ENCODE assay signal across 16 cellular contexts in genomic region chr3:141825216-141826011, GRCh38. TPM values are rescaled to one million over a fixed set of nuclear protein-coding genes. Genes with fewer than 3 reads are reported as not detected.
DNase-seq lines count a peak whose midpoint lies in the region; ATAC-seq and TF ChIP-seq lines count a peak whose summit lies in the region.
"Had no signal": no experiment of that assay in that cellular context is flagged by ENCODE, and none has a peak within 500 bp of the region (broad histone marks: within the 10 kb centered on the region; RNA-seq: fewer than 3 reads in every experiment).

No MANE protein-coding gene starts in this region.

- H3K9me3 ChIP-seq in breast epithelium, result no peaks in the 10 kb centered on the region

- no peak for TF ChIP-seq CTCF in MCF 10A (IDR thresholded peaks at IDR 0.05; ENCODE audit: unreplicated experiment)
- no peak for TF ChIP-seq CTCF in breast epithelium (IDR thresholded peaks at IDR 0.05)

- no peak overlapping the region for H3K27ac ChIP-seq in breast epithelium
- H3K27ac ChIP-seq: BLaER1, KMS-11, PC-9 had no signal

- DNase-seq in MCF 10A (ENCODE audit: unreplicated experiment) (peak; percentile 62), breast epithelium (ENCODE audit: low spot score in 2 of 2) (no peak), Daoy (ENCODE audit: low read depth) (peak; percentile 14), RPMI7951 (ENCODE audit: low read depth) (peak; percentile 58), myocyte (ENCODE audit: low read depth) (peak; percentile 63), Ammon's horn (ENCODE audit: low spot score) (no peak)
- DNase-seq: CD4-positive, alpha-beta memory T cell; NCI-H1694 treated with DMSO at 0.1 percent for 48 hours; NCI-H2107; NCI-H345; NCI-H524 treated with DMSO at 0.1 percent for 48 hours; PC-9 had no signal

- peaks cover 17% of the 10 kb centered on the region for H3K4me1 Mint-ChIP-seq in MCF 10A (ENCODE audit: insufficient read depth, unreplicated experiment)
- H3K4me1 Mint-ChIP-seq: CD4-positive, alpha-beta memory T cell had no signal

- CTCF ChIA-PET in MCF 10A (lab: Yijun Ruan, JAX), result interaction anchor here (0.6 to 1.0 kb wide), 2 partner anchors 69 to 87 kb away, joined by 3 read pairs; partner anchors contain the start of gene RNF7

- no peaks in the 10 kb centered on the region for H3K9me3 Mint-ChIP-seq in MCF 10A (ENCODE audit: unreplicated experiment)
- H3K9me3 Mint-ChIP-seq: CD4-positive, alpha-beta memory T cell had no signal

- no peaks in the 10 kb centered on the region for H3K27me3 ChIP-seq in breast epithelium
- H3K27me3 ChIP-seq: BLaER1 had no signal

- intact Hi-C loops in MCF 10A (cut with micrococcal nuclease), result no loop called here
- intact Hi-C loops in breast epithelium (cut with DNase I; ENCODE audit: low total_unique reads), result no loop called here

- H3K4me1 ChIP-seq in breast epithelium, result no peaks in the 10 kb centered on the region
- H3K4me1 ChIP-seq: BLaER1 had no signal

- ATAC-seq in HG02870 (IDR thresholded peaks at IDR 0.05; ENCODE audit: unreplicated experiment) (no peak), GM21390 (IDR thresholded peaks at IDR 0.05; ENCODE audit: unreplicated experiment) (no peak)

- no peaks in the 10 kb centered on the region for H3K27me3 Mint-ChIP-seq in MCF 10A (ENCODE audit: insufficient read depth, unreplicated experiment)

- TF ChIP-seq POLR2A in breast epithelium (IDR thresholded peaks at IDR 0.05), result no peak

- no TSS peak for BruUV-seq in MCF 10A (replicated peaks; lab: Mats Ljungman, UMichigan)

- H3K4me3 ChIP-seq in breast epithelium, result no peak overlapping the region
- H3K4me3 ChIP-seq: BLaER1, PC-9 had no signal

- H3K36me3 ChIP-seq in breast epithelium, result no peaks in the 10 kb centered on the region
- H3K36me3 ChIP-seq: BLaER1 had no signal

- H3K36me3 Mint-ChIP-seq in MCF 10A (ENCODE audit: insufficient read depth, unreplicated experiment), result no peaks in the 10 kb centered on the region
- H3K36me3 Mint-ChIP-seq: CD4-positive, alpha-beta memory T cell had no signal

- POLR2A ChIA-PET in MCF 10A (lab: Yijun Ruan, JAX), result interaction anchor here (0.8 to 7.0 kb wide), 5 partner anchors 8 to 51 kb away, joined by 3 to 147 read pairs (median 3); partner anchors contain the start of gene ATP1B3

- no peak overlapping the region for H3K4me3 Mint-ChIP-seq in MCF 10A (ENCODE audit: unreplicated experiment)
- H3K4me3 Mint-ChIP-seq: CD4-positive, alpha-beta memory T cell had no signal

- H3K27ac Mint-ChIP-seq in MCF 10A (ENCODE audit: low read depth, unreplicated experiment), result no peak overlapping the region
- H3K27ac Mint-ChIP-seq: CD4-positive, alpha-beta memory T cell had no signal

RNA-seq across cellular contexts. Expression of gene ATP1B3, which starts 51.0 kb away (rescaled TPM):
- total RNA-seq in MCF 10A (2022) (99.9 and 102 TPM in 2 replicates), breast epithelium (10 to 100 TPM; 47.2 to 88.8 (median 74.4) TPM), myocyte (83.4 and 141 TPM in 2 replicates)
- total RNA-seq in Daoy (2014; rRNA removed; shearing (Covaris generic)), result 40.6 and 45.8 TPM in 2 replicates
- total RNA-seq in RPMI7951 (2014; rRNA removed; shearing (Covaris generic)), result 85.4 and 125 TPM in 2 replicates
- polyA plus RNA-seq in myocyte (2012), result 181 TPM

Comparison
In these comparisons a context has a peak if more than half of its experiments do, and no peak if none do; other contexts are left out.
1. DNase-seq: peak in MCF 10A (single experiment), Daoy (single experiment), RPMI7951 (single experiment) and myocyte (single experiment); none in breast epithelium (0 of 2) and Ammon's horn (single experiment).